In genomic region chr4:129326810-129327209, GRCh38 we compare ENCODE assay signal across 1 cellular context.
TF ChIP-seq lines count a peak whose summit lies in the region.

No MANE protein-coding gene starts in this region.

TF ChIP-seq in GM23338, 12 proteins besides CTCF, POLR2A, EP300 and RAD21 (continued from another document):
- TF ChIP-seq ZNF462 (CRISPR knock-in tag; IDR thresholded peaks at IDR 0.05): no peak
- TF ChIP-seq EZH2phosphoT487 (IDR thresholded peaks at IDR 0.05; ENCODE audit: unreplicated experiment): no peak
- TF ChIP-seq ETS1 (IDR thresholded peaks at IDR 0.05): no peak
- no peak for TF ChIP-seq CREB1 (CRISPR knock-in tag; IDR thresholded peaks at IDR 0.05; ENCODE audit: low read depth)
